ENCODE assay signal across 1 cellular context in the genomic region with DNA sequence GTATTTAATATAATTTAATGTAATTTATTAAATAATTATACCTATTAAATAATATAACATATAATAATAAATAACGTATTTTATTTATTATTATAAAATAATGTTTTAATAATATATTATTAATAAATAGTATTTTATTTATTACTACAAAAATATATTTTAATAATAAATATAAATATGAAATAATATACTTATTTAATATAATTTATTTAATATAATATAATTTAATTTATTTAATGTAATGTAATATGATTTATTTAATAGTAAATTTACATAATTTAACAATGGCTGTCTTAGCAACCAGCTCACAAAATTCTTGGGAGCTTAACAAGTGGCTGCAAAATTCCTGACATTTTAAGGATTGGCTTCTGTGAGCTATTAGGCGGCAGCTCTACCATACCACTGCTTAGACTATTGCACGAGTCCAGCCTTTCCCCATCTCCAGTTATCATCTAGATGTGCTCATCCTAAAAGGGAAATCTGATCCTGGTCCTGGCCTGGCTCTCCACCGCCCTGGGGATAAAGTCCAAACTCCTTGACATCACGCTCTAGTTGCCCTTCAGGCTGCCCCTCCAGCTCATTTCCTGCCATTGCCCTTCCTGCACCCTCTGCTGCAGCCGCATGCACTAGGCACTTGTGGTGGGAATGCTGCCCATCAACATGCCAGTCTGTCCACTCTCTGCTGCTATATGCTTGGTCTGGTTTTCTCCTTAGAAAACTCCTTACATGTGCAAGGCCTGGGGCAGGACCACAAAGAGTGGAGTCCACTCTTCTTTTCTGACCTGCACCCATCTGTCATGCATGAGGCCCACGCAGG.
A peak's percentile ranks its signal among the peaks of the same experiment; 100 is the strongest.
TF ChIP-seq lines count a peak whose summit lies in the region.

No MANE protein-coding gene starts in this region.

TF ChIP-seq in HepG2, 621 proteins besides CTCF, POLR2A, EP300 and RAD21 (continued from another document and continues in another):
- TF ChIP-seq AGO1 (IDR thresholded peaks at IDR 0.05; ENCODE audit: low read depth, low read length, poor library complexity, severe bottlenecking): no peak
- TF ChIP-seq ZNF383 (CRISPR knock-in tag; IDR thresholded peaks at IDR 0.05; ENCODE audit: borderline replicate concordance): no peak
- TF ChIP-seq NFE2 (CRISPR knock-in tag; IDR thresholded peaks at IDR 0.05): no peak
- no peak for TF ChIP-seq ZNF619 (CRISPR knock-in tag; IDR thresholded peaks at IDR 0.05)
- TF ChIP-seq MAFG (CRISPR knock-in tag; IDR thresholded peaks at IDR 0.05): no peak
- TF ChIP-seq ZNF776 (CRISPR knock-in tag; IDR thresholded peaks at IDR 0.05): no peak
- TF ChIP-seq MAZ (IDR thresholded peaks at IDR 0.05; ENCODE audit: borderline replicate concordance, low read depth, low read length): no peak
- TF ChIP-seq MAZ (CRISPR knock-in tag; IDR thresholded peaks at IDR 0.05; ENCODE audit: low read depth): no peak
- no peak for TF ChIP-seq GABPA (IDR thresholded peaks at IDR 0.05; ENCODE audit: low read depth, low read length)
- 0 out of 2 replicates have a peak, but pooled peaks have one; percentile 30 for TF ChIP-seq GABPA (CRISPR knock-in tag; IDR thresholded peaks at IDR 0.05; ENCODE audit: low read depth)
- TF ChIP-seq ZNF674 (CRISPR knock-in tag; IDR thresholded peaks at IDR 0.05; ENCODE audit: low read depth): no peak
- peak; percentile 56 for TF ChIP-seq ZFX (CRISPR knock-in tag; IDR thresholded peaks at IDR 0.05; ENCODE audit: low read depth)
- TF ChIP-seq MTA3 (CRISPR knock-in tag; IDR thresholded peaks at IDR 0.05): no peak
- TF ChIP-seq NR2F1 (CRISPR knock-in tag; IDR thresholded peaks at IDR 0.05): no peak
- TF ChIP-seq ZNF230 (CRISPR knock-in tag; IDR thresholded peaks at IDR 0.05): no peak
- TF ChIP-seq TP53 (CRISPR knock-in tag; conservative IDR thresholded peaks at IDR 0.05): no peak
- TF ChIP-seq, protein P1, sequence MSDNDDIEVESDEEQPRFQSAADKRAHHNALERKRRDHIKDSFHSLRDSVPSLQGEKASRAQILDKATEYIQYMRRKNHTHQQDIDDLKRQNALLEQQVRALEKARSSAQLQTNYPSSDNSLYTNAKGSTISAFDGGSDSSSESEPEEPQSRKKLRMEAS (IDR thresholded peaks at IDR 0.05): peak; percentile 56; the same call in 1 of the 2 replicates
- TF ChIP-seq NFE2L1 (CRISPR knock-in tag; IDR thresholded peaks at IDR 0.05; ENCODE audit: borderline replicate concordance): no peak
- TF ChIP-seq ZNF331 (CRISPR knock-in tag; IDR thresholded peaks at IDR 0.05): no peak
- TF ChIP-seq RAD51 (IDR thresholded peaks at IDR 0.05; ENCODE audit: borderline replicate concordance): no peak
- TF ChIP-seq, protein P2, sequence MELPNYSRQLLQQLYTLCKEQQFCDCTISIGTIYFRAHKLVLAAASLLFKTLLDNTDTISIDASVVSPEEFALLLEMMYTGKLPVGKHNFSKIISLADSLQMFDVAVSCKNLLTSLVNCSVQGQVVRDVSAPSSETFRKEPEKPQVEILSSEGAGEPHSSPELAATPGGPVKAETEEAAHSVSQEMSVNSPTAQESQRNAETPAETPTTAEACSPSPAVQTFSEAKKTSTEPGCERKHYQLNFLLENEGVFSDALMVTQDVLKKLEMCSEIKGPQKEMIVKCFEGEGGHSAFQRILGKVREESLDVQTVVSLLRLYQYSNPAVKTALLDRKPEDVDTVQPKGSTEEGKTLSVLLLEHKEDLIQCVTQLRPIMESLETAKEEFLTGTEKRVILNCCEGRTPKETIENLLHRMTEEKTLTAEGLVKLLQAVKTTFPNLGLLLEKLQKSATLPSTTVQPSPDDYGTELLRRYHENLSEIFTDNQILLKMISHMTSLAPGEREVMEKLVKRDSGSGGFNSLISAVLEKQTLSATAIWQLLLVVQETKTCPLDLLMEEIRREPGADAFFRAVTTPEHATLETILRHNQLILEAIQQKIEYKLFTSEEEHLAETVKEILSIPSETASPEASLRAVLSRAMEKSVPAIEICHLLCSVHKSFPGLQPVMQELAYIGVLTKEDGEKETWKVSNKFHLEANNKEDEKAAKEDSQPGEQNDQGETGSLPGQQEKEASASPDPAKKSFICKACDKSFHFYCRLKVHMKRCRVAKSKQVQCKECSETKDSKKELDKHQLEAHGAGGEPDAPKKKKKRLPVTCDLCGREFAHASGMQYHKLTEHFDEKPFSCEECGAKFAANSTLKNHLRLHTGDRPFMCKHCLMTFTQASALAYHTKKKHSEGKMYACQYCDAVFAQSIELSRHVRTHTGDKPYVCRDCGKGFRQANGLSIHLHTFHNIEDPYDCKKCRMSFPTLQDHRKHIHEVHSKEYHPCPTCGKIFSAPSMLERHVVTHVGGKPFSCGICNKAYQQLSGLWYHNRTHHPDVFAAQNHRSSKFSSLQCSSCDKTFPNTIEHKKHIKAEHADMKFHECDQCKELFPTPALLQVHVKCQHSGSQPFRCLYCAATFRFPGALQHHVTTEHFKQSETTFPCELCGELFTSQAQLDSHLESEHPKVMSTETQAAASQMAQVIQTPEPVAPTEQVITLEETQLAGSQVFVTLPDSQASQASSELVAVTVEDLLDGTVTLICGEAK (IDR thresholded peaks at IDR 0.05): no peak
- TF ChIP-seq, protein P2 (CRISPR knock-in tag; IDR thresholded peaks at IDR 0.05): no peak; the same call in 1 of the 2 replicates
- TF ChIP-seq NFYB (CRISPR knock-in tag; IDR thresholded peaks at IDR 0.05): no peak
- TF ChIP-seq, protein P3, sequence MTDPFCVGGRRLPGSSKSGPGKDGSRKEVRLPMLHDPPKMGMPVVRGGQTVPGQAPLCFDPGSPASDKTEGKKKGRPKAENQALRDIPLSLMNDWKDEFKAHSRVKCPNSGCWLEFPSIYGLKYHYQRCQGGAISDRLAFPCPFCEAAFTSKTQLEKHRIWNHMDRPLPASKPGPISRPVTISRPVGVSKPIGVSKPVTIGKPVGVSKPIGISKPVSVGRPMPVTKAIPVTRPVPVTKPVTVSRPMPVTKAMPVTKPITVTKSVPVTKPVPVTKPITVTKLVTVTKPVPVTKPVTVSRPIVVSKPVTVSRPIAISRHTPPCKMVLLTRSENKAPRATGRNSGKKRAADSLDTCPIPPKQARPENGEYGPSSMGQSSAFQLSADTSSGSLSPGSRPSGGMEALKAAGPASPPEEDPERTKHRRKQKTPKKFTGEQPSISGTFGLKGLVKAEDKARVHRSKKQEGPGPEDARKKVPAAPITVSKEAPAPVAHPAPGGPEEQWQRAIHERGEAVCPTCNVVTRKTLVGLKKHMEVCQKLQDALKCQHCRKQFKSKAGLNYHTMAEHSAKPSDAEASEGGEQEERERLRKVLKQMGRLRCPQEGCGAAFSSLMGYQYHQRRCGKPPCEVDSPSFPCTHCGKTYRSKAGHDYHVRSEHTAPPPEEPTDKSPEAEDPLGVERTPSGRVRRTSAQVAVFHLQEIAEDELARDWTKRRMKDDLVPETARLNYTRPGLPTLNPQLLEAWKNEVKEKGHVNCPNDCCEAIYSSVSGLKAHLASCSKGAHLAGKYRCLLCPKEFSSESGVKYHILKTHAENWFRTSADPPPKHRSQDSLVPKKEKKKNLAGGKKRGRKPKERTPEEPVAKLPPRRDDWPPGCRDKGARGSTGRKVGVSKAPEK (CRISPR knock-in tag; IDR thresholded peaks at IDR 0.05; ENCODE audit: borderline replicate concordance): no peak
- TF ChIP-seq GFI1 (CRISPR knock-in tag; IDR thresholded peaks at IDR 0.05; ENCODE audit: borderline replicate concordance): peak; percentile 83
- no peak for TF ChIP-seq ZNF446 (CRISPR knock-in tag; IDR thresholded peaks at IDR 0.05)
- TF ChIP-seq GLI4 (CRISPR knock-in tag; IDR thresholded peaks at IDR 0.05; ENCODE audit: borderline replicate concordance): no peak
- TF ChIP-seq ERF (CRISPR knock-in tag; IDR thresholded peaks at IDR 0.05): peak; percentile 53; the same call in 1 of the 2 replicates
- TF ChIP-seq CAMTA2 (CRISPR knock-in tag; IDR thresholded peaks at IDR 0.05; ENCODE audit: borderline replicate concordance): no peak
- TF ChIP-seq, protein P4, sequence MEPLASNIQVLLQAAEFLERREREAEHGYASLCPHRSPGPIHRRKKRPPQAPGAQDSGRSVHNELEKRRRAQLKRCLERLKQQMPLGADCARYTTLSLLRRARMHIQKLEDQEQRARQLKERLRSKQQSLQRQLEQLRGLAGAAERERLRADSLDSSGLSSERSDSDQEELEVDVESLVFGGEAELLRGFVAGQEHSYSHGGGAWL (CRISPR knock-in tag; IDR thresholded peaks at IDR 0.05): no peak
- TF ChIP-seq, protein P5, sequence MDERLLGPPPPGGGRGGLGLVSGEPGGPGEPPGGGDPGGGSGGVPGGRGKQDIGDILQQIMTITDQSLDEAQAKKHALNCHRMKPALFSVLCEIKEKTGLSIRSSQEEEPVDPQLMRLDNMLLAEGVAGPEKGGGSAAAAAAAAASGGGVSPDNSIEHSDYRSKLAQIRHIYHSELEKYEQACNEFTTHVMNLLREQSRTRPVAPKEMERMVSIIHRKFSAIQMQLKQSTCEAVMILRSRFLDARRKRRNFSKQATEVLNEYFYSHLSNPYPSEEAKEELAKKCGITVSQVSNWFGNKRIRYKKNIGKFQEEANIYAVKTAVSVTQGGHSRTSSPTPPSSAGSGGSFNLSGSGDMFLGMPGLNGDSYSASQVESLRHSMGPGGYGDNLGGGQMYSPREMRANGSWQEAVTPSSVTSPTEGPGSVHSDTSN (CRISPR knock-in tag; IDR thresholded peaks at IDR 0.05): no peak
- no peak for TF ChIP-seq ZNF431 (CRISPR knock-in tag; IDR thresholded peaks at IDR 0.05; ENCODE audit: borderline replicate concordance, low read depth)
- TF ChIP-seq ZZZ3 (CRISPR knock-in tag; IDR thresholded peaks at IDR 0.05; ENCODE audit: borderline replicate concordance): no peak
- no peak for TF ChIP-seq MTF2 (CRISPR knock-in tag; IDR thresholded peaks at IDR 0.05; ENCODE audit: borderline replicate concordance)
- TF ChIP-seq, protein P6, sequence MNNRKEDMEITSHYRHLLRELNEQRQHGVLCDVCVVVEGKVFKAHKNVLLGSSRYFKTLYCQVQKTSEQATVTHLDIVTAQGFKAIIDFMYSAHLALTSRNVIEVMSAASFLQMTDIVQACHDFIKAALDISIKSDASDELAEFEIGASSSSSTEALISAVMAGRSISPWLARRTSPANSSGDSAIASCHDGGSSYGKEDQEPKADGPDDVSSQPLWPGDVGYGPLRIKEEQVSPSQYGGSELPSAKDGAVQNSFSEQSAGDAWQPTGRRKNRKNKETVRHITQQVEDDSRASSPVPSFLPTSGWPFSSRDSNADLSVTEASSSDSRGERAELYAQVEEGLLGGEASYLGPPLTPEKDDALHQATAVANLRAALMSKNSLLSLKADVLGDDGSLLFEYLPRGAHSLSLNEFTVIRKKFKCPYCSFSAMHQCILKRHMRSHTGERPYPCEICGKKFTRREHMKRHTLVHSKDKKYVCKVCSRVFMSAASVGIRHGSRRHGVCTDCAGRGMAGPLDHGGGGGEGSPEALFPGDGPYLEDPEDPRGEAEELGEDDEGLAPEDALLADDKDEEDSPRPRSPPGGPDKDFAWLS (CRISPR knock-in tag; IDR thresholded peaks at IDR 0.05; ENCODE audit: borderline replicate concordance): no peak
- no peak for TF ChIP-seq ZNF746 (CRISPR knock-in tag; IDR thresholded peaks at IDR 0.05)
- no peak for TF ChIP-seq REXO4 (CRISPR knock-in tag; IDR thresholded peaks at IDR 0.05; ENCODE audit: borderline replicate concordance)
- TF ChIP-seq, protein P7, sequence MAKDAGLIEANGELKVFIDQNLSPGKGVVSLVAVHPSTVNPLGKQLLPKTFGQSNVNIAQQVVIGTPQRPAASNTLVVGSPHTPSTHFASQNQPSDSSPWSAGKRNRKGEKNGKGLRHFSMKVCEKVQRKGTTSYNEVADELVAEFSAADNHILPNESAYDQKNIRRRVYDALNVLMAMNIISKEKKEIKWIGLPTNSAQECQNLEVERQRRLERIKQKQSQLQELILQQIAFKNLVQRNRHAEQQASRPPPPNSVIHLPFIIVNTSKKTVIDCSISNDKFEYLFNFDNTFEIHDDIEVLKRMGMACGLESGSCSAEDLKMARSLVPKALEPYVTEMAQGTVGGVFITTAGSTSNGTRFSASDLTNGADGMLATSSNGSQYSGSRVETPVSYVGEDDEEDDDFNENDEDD (CRISPR knock-in tag; IDR thresholded peaks at IDR 0.05; ENCODE audit: borderline replicate concordance): no peak
- TF ChIP-seq, protein P8, sequence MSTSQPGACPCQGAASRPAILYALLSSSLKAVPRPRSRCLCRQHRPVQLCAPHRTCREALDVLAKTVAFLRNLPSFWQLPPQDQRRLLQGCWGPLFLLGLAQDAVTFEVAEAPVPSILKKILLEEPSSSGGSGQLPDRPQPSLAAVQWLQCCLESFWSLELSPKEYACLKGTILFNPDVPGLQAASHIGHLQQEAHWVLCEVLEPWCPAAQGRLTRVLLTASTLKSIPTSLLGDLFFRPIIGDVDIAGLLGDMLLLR (CRISPR knock-in tag; IDR thresholded peaks at IDR 0.05): no peak
- TF ChIP-seq, protein P9, sequence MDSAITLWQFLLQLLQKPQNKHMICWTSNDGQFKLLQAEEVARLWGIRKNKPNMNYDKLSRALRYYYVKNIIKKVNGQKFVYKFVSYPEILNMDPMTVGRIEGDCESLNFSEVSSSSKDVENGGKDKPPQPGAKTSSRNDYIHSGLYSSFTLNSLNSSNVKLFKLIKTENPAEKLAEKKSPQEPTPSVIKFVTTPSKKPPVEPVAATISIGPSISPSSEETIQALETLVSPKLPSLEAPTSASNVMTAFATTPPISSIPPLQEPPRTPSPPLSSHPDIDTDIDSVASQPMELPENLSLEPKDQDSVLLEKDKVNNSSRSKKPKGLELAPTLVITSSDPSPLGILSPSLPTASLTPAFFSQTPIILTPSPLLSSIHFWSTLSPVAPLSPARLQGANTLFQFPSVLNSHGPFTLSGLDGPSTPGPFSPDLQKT (CRISPR knock-in tag; IDR thresholded peaks at IDR 0.05; ENCODE audit: borderline replicate concordance): no peak
- no peak for TF ChIP-seq ZNF343 (CRISPR knock-in tag; IDR thresholded peaks at IDR 0.05)
- no peak for TF ChIP-seq ZNF850 (CRISPR knock-in tag; conservative IDR thresholded peaks at IDR 0.05)
- no peak for TF ChIP-seq CREM (IDR thresholded peaks at IDR 0.05)
- TF ChIP-seq CREM (CRISPR knock-in tag; IDR thresholded peaks at IDR 0.05): no peak
- no peak for TF ChIP-seq DNMT3B (CRISPR knock-in tag; conservative IDR thresholded peaks at IDR 0.05)
